In the genomic region with DNA sequence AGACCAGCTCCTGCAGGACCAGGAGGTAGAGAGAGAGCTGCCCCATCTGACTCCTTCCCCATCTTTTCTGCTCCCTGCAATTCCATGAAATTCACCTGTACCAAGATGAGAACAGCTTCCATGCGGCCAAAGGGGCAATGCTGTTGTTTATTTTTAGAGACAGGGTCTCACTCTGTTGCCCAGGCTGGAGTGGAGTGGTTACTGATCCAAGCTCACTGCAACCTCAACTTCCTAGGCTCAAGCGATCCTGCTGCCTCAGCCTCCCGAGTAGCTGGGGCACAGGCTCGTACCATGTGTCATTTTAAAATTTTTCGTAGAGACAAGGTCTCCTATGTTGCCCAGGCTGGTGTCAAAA, we compare ENCODE assay signal across 16 cellular contexts. TPM values are rescaled to one million over a fixed set of nuclear protein-coding genes. Genes with fewer than 3 reads are reported as not detected.
DNase-seq lines count a peak whose midpoint lies in the region; ATAC-seq and TF ChIP-seq lines count a peak whose summit lies in the region.
"Had no signal": no experiment of that assay in that cellular context is flagged by ENCODE, and none has a peak within 500 bp of the region (broad histone marks: within the 10 kb centered on the region; RNA-seq: fewer than 3 reads in every experiment).

No MANE protein-coding gene starts in this region.

- peak overlapping the region; percentile 38 for H3K4me2 ChIP-seq in PC-9
- H3K4me2 ChIP-seq: A549 had no signal

- in situ Hi-C loops in HAP-1 (cut with MboI; ENCODE audit: low sequenced_read_pairs) = no loop called here

- H3F3A ChIP-seq in PC-9 (ENCODE audit: insufficient read depth, low read depth) = peaks cover 12% of the 10 kb centered on the region; the same call in 1 of the 2 replicates

- no peak for ATAC-seq in GM21723 (IDR thresholded peaks at IDR 0.05; ENCODE audit: unreplicated experiment)

- intact Hi-C loops in PC-9 (cut with micrococcal nuclease; ENCODE audit: unreplicated experiment) = loop anchor here (5.0 kb wide), 1 partner anchor 115 kb away; a partner anchor contains a TSS

- H3K4me1 ChIP-seq in PC-9 (replicated peaks; ENCODE audit: insufficient read depth) = peaks cover 39% of the 10 kb centered on the region
- H3K4me1 ChIP-seq in liver (ENCODE audit: control insufficient read depth in 4 of 4, insufficient read depth in 4 of 4, low read length in 3 of 4) = peaks cover 18 to 67% (median 62%) of the 10 kb centered on the region in 4 donors
- peaks cover 14 to 77% (median 71%) of the 10 kb centered on the region in 5 donors for H3K4me1 ChIP-seq in subcutaneous abdominal adipose tissue (ENCODE audit: control insufficient read depth in 5 of 5, insufficient read depth in 5 of 5, low read length in 5 of 5)
- no peaks in the 10 kb centered on the region for H3K4me1 ChIP-seq in HAP-1
- H3K4me1 ChIP-seq: BE2C had no signal

- POLR2A ChIA-PET in PC-9 (lab: Charles Lee; ENCODE audit: unreplicated experiment) = interaction anchor here (0.9 kb wide), 1 partner anchor 13 kb away, joined by 4 read pairs; a partner anchor contains a TSS

- no peak for TF ChIP-seq CTCF in PC-9 (conservative IDR thresholded peaks at IDR 0.05)
- TF ChIP-seq CTCF in liver (IDR thresholded peaks at IDR 0.05; ENCODE audit: low read depth, low read length, missing input control) = no peak

- DNase-seq in PC-9 (no peak), HAP-1 (ENCODE audit: low spot score in 2 of 2) (no peak)
- DNase-seq: BE2C; CD8-positive, alpha-beta memory T cell; DND-41; GDM1; GOT3; HCEC 1CT; IMR-90; KBM-7 had no signal

- H2AFZ ChIP-seq in PC-9 = no peak overlapping the region

- no peaks in the 10 kb centered on the region for H4K20me1 ChIP-seq in PC-9 (ENCODE audit: insufficient read depth)

- H3K36me3 ChIP-seq in PC-9 (ENCODE audit: low read depth) = no peaks in the 10 kb centered on the region
- H3K36me3 ChIP-seq in liver (ENCODE audit: control insufficient read depth in 4 of 4, insufficient read depth in 3 of 4, low read depth in 1 of 4, low read length in 3 of 4) = peaks cover 0 to 16% (median 8%) of the 10 kb centered on the region in 4 donors
- peaks cover 0 to 13% (median 0%) of the 10 kb centered on the region in 5 donors for H3K36me3 ChIP-seq in subcutaneous abdominal adipose tissue (ENCODE audit: control insufficient read depth in 5 of 5, insufficient read depth in 5 of 5, low read length in 5 of 5)
- H3K36me3 ChIP-seq in HAP-1 (replicated peaks) = no peaks in the 10 kb centered on the region
- H3K36me3 ChIP-seq: BE2C had no signal

- H3K9ac ChIP-seq in liver (ENCODE audit: low read depth in 1 of 2, low read length in 2 of 2) (no peak overlapping the region), subcutaneous abdominal adipose tissue (ENCODE audit: low read length in 5 of 5) (peak overlapping the region in 4 of 5 donors; percentile 12 to 75 (median 72))

- no TSS peak for BruUV-seq in PC-9 (replicated peaks; lab: Mats Ljungman, UMichigan)

- TF ChIP-seq RAD21 in liver (IDR thresholded peaks at IDR 0.05) = no peak

- CTCF ChIA-PET in PC-9 (lab: Charles Lee) = interaction anchor here (0.6 kb wide), 1 partner anchor 49 kb away, joined by 7 read pairs; no protein-coding TSS in a partner anchor

- no peaks in the 10 kb centered on the region for H3K9me2 ChIP-seq in PC-9 (ENCODE audit: insufficient read depth)

- H3K27ac ChIP-seq in PC-9 (no peak overlapping the region), liver (ENCODE audit: low read depth in 1 of 2, low read length in 2 of 2) (peak overlapping the region; percentile 6 to 41), subcutaneous abdominal adipose tissue (ENCODE audit: low read depth, low read length) (peak overlapping the region; percentile 98)

- no peak overlapping the region for H3K4me3 ChIP-seq in PC-9
- no peak overlapping the region for H3K4me3 ChIP-seq in liver (ENCODE audit: low read depth in 1 of 3, low read length in 3 of 3)
- peak overlapping the region in 4 of 5 donors; percentile 33 to 57 (median 41) for H3K4me3 ChIP-seq in subcutaneous abdominal adipose tissue (ENCODE audit: low read depth in 1 of 5, low read length in 5 of 5)
- no peak overlapping the region for H3K4me3 ChIP-seq in HAP-1
- H3K4me3 ChIP-seq: A549 had no signal

- H3K9me3 ChIP-seq in PC-9 (ENCODE audit: insufficient read depth, low read depth) (no peaks in the 10 kb centered on the region), liver (ENCODE audit: control insufficient read depth in 4 of 4, low read length in 3 of 4) (no peaks in the 10 kb centered on the region), subcutaneous abdominal adipose tissue (ENCODE audit: control insufficient read depth in 5 of 5, low read length in 5 of 5) (no peaks in the 10 kb centered on the region), HAP-1 (no peaks in the 10 kb centered on the region)
- H3K9me3 ChIP-seq: A549, BE2C, Caco-2 had no signal

- no peaks in the 10 kb centered on the region for H3K27me3 ChIP-seq in PC-9 (ENCODE audit: insufficient read depth, low read depth)
- H3K27me3 ChIP-seq in liver (ENCODE audit: control insufficient read depth in 4 of 4, insufficient read depth in 4 of 4, low read length in 3 of 4) = no peaks in the 10 kb centered on the region
- peaks cover 0 to 2% (median 0%) of the 10 kb centered on the region in 5 donors for H3K27me3 ChIP-seq in subcutaneous abdominal adipose tissue (ENCODE audit: control insufficient read depth in 5 of 5, insufficient read depth in 4 of 5, low read length in 5 of 5)
- H3K27me3 ChIP-seq in HAP-1 (ENCODE audit: low read depth) = no peaks in the 10 kb centered on the region
- H3K27me3 ChIP-seq: BE2C had no signal

- H3K79me2 ChIP-seq in PC-9 (ENCODE audit: low read depth) = no peaks in the 10 kb centered on the region

- 89% methylated on average over 5 of the region's 5 CpGs for WGBS in liver

TF ChIP-seq in liver, 16 proteins besides CTCF, POLR2A, EP300 and RAD21:
- TF ChIP-seq TAF1 (conservative IDR thresholded peaks at IDR 0.05) (no peak), FOXA2 (IDR thresholded peaks at IDR 0.05) (no peak), HNF4G (IDR thresholded peaks at IDR 0.05) (no peak), FOXA1 (IDR thresholded peaks at IDR 0.05) (no peak), NR2F2 (IDR thresholded peaks at IDR 0.05) (no peak), YY1 (IDR thresholded peaks at IDR 0.05) (no peak), EGR1 (IDR thresholded peaks at IDR 0.05; ENCODE audit: low read depth in 2 of 2) (no peak), RXRA (IDR thresholded peaks at IDR 0.05) (no peak)
- TF ChIP-seq, protein P1, sequence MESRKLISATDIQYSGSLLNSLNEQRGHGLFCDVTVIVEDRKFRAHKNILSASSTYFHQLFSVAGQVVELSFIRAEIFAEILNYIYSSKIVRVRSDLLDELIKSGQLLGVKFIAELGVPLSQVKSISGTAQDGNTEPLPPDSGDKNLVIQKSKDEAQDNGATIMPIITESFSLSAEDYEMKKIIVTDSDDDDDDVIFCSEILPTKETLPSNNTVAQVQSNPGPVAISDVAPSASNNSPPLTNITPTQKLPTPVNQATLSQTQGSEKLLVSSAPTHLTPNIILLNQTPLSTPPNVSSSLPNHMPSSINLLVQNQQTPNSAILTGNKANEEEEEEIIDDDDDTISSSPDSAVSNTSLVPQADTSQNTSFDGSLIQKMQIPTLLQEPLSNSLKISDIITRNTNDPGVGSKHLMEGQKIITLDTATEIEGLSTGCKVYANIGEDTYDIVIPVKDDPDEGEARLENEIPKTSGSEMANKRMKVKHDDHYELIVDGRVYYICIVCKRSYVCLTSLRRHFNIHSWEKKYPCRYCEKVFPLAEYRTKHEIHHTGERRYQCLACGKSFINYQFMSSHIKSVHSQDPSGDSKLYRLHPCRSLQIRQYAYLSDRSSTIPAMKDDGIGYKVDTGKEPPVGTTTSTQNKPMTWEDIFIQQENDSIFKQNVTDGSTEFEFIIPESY (IDR thresholded peaks at IDR 0.05) = no peak
- TF ChIP-seq, protein P2, sequence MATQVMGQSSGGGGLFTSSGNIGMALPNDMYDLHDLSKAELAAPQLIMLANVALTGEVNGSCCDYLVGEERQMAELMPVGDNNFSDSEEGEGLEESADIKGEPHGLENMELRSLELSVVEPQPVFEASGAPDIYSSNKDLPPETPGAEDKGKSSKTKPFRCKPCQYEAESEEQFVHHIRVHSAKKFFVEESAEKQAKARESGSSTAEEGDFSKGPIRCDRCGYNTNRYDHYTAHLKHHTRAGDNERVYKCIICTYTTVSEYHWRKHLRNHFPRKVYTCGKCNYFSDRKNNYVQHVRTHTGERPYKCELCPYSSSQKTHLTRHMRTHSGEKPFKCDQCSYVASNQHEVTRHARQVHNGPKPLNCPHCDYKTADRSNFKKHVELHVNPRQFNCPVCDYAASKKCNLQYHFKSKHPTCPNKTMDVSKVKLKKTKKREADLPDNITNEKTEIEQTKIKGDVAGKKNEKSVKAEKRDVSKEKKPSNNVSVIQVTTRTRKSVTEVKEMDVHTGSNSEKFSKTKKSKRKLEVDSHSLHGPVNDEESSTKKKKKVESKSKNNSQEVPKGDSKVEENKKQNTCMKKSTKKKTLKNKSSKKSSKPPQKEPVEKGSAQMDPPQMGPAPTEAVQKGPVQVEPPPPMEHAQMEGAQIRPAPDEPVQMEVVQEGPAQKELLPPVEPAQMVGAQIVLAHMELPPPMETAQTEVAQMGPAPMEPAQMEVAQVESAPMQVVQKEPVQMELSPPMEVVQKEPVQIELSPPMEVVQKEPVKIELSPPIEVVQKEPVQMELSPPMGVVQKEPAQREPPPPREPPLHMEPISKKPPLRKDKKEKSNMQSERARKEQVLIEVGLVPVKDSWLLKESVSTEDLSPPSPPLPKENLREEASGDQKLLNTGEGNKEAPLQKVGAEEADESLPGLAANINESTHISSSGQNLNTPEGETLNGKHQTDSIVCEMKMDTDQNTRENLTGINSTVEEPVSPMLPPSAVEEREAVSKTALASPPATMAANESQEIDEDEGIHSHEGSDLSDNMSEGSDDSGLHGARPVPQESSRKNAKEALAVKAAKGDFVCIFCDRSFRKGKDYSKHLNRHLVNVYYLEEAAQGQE (IDR thresholded peaks at IDR 0.05) = no peak
- TF ChIP-seq, protein P3, sequence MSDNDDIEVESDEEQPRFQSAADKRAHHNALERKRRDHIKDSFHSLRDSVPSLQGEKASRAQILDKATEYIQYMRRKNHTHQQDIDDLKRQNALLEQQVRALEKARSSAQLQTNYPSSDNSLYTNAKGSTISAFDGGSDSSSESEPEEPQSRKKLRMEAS (IDR thresholded peaks at IDR 0.05) = no peak

RNA-seq across cellular contexts. Expression of a gene that starts 3.6 kb away (rescaled TPM):
- total RNA-seq in PC-9 (2021) = 1.6 and 1.8 TPM in 2 replicates
- 10 to 100 TPM in 1 of 2 donors, 1 to 10 TPM in 1; 3.1 to 49.1 TPM for total RNA-seq in liver
- polyA plus RNA-seq in liver = 10 to 100 TPM in 1 of 2 donors, 1 to 10 TPM in 1; 5.0 to 14.1 TPM

RNA-seq across cellular contexts. Expression of a gene that starts 13.2 kb away (rescaled TPM):
- total RNA-seq in PC-9 (2021) (4.3 and 4.4 TPM in 2 replicates), liver (10 to 100 TPM; 13.3 to 83.8 TPM)
- 10 to 100 TPM; 51.8 to 61.5 TPM for polyA plus RNA-seq in liver
- total RNA-seq: CD8-positive, alpha-beta memory T cell; IMR-90 had no signal
- polyA plus RNA-seq: AG04450, IMR-90 had no signal

RNA-seq across cellular contexts. Expression of a gene that starts 18.0 kb away (rescaled TPM):
- total RNA-seq in PC-9 (2021) (22.0 and 25.6 TPM in 2 replicates), liver (100 to 1,000 TPM in 1 of 2 donors, 10 to 100 TPM in 1; 57.8 to 581 TPM)
- polyA plus RNA-seq in liver = 1,000 to 10,000 TPM in 1 of 2 donors, 100 to 1,000 TPM in 1; 741 to 1,122 TPM
- total RNA-seq: CD8-positive, alpha-beta memory T cell; IMR-90 had no signal
- polyA plus RNA-seq: IMR-90 had no signal

RNA-seq across cellular contexts. Expression of a gene that starts 37.6 kb away (rescaled TPM):
- 3.3 and 5.0 TPM in 2 replicates for total RNA-seq in PC-9 (2021)
- 1 to 10 TPM; 2.8 to 3.1 TPM for total RNA-seq in liver
- 1 to 10 TPM in 1 of 2 donors, under 1 TPM in 1; 0.58 to 3.2 TPM for polyA plus RNA-seq in liver
- polyA plus RNA-seq: CD8-positive, alpha-beta memory T cell had no signal

RNA-seq across cellular contexts. Expression of a gene that starts 49.8 kb away (rescaled TPM):
- total RNA-seq in PC-9 (2021) (50.8 and 60.2 TPM in 2 replicates), liver (10 to 100 TPM; 14.9 to 15.7 TPM)
- 10 to 100 TPM in 1 of 2 donors, 1 to 10 TPM in 1; 3.4 to 13.2 TPM for polyA plus RNA-seq in liver

Comparison
In these comparisons a context has a peak if more than half of its experiments do, and no peak if none do; other contexts are left out.
1. H3K4me3 ChIP-seq: peak in subcutaneous abdominal adipose tissue (4 of 5); none in PC-9 (single experiment), liver (0 of 3) and HAP-1 (single experiment).
2. H3K9ac ChIP-seq: peak in subcutaneous abdominal adipose tissue (4 of 5); none in liver (0 of 2).